In genomic region chr12:54603173-54603814, GRCh38 we compare ENCODE assay signal across 9 cellular contexts. TPM values are rescaled to one million over a fixed set of nuclear protein-coding genes. Genes with fewer than 3 reads are reported as not detected.
DNase-seq lines count a peak whose midpoint lies in the region; ATAC-seq, FAIRE-seq and TF ChIP-seq lines count a peak whose summit lies in the region.
"Had no signal": no experiment of that assay in that cellular context is flagged by ENCODE, and none has a peak within 500 bp of the region (broad histone marks: within the 10 kb centered on the region; RNA-seq: fewer than 3 reads in every experiment).

No MANE protein-coding gene starts in this region.

- H4K20me1 ChIP-seq in DOHH2 (ENCODE audit: control insufficient read depth, insufficient read depth, low read depth, low read length), result no peaks in the 10 kb centered on the region

- H3K27ac ChIP-seq in DOHH2 (ENCODE audit: low read depth, low read length) (no peak overlapping the region), RWPE2 (ENCODE audit: poor library complexity, severe bottlenecking) (no peak overlapping the region), pancreas (no peak overlapping the region)
- H3K27ac ChIP-seq: epithelial cell of prostate had no signal

- peak; percentile 94 for ATAC-seq in GM21390 (IDR thresholded peaks at IDR 0.05; ENCODE audit: unreplicated experiment)
- peak; percentile 92 for ATAC-seq in RWPE2 (ENCODE audit: low read depth)
- ATAC-seq in pancreas, result peak; percentile 89 to 98 (median 95)

- no peaks in the 10 kb centered on the region for H3K9me2 ChIP-seq in DOHH2 (replicated peaks; ENCODE audit: control insufficient read depth, low read length)

- H3K4me2 ChIP-seq in DOHH2 (ENCODE audit: low read length), result no peak overlapping the region

- 16 to 23% methylated on average over 8 of the region's 8 CpGs for WGBS in pancreas, 2 donors

- intact Hi-C loops in pancreas (cut with DNase I), result no loop called here

- DNase-seq in HS-5 (ENCODE audit: low read depth) (peak; percentile 55), RWPE2 (ENCODE audit: low spot score) (no peak), frontal cortex (ENCODE audit: low spot score in 2 of 2) (peak in 1 of 2 donors; percentile 64), pancreas (peak in 3 of 6 donors; percentile 48 to 72 (median 61)), ureter (ENCODE audit: low spot score) (peak; percentile 73)
- DNase-seq in activated T-helper 1 cell treated with anti-CD3 and anti-CD28 coated beads, Interleukin-2, amount 50 U/mL, for 16 hours (ENCODE audit: low read depth in 1 of 2, low spot score in 1 of 2), result peak; percentile 27 to 33

- peak; percentile 73 for FAIRE-seq in frontal cortex (lab: Jason Lieb, UNC)
- peak; percentile 89 for FAIRE-seq in pancreas (lab: Jason Lieb, UNC)

- H3K36me3 ChIP-seq in DOHH2 (ENCODE audit: control insufficient read depth, low read length), result no peaks in the 10 kb centered on the region
- H3K36me3 ChIP-seq in RWPE2 (ENCODE audit: low read depth), result no peaks in the 10 kb centered on the region
- H3K36me3 ChIP-seq in pancreas, result no peaks in the 10 kb centered on the region

- H3K4me3 ChIP-seq in DOHH2 (ENCODE audit: low read length) (no peak overlapping the region), RWPE2 (ENCODE audit: severe bottlenecking) (no peak overlapping the region), pancreas (no peak overlapping the region)

- TF ChIP-seq CTCF in DOHH2 (IDR thresholded peaks at IDR 0.05; ENCODE audit: low read depth, low read length, poor library complexity, severe bottlenecking), result peak; percentile 88
- TF ChIP-seq CTCF in RWPE2 (IDR thresholded peaks at IDR 0.05; ENCODE audit: poor library complexity, severe bottlenecking), result peak; percentile 93
- peak; percentile 53 to 72 (median 62) for TF ChIP-seq CTCF in pancreas (IDR thresholded peaks at IDR 0.05)

- no peaks in the 10 kb centered on the region for H3K79me2 ChIP-seq in DOHH2 (ENCODE audit: control insufficient read depth, low read length)

- no peaks in the 10 kb centered on the region for H3K9me3 ChIP-seq in DOHH2 (ENCODE audit: control insufficient read depth, insufficient read depth, low read length)
- H3K9me3 ChIP-seq in RWPE2 (ENCODE audit: severe bottlenecking), result no peaks in the 10 kb centered on the region
- H3K9me3 ChIP-seq in pancreas, result no peaks in the 10 kb centered on the region

- H3K4me1 ChIP-seq in DOHH2 (ENCODE audit: control insufficient read depth, low read length) (no peaks in the 10 kb centered on the region), RWPE2 (ENCODE audit: insufficient read depth, poor library complexity, severe bottlenecking) (no peaks in the 10 kb centered on the region), pancreas (no peaks in the 10 kb centered on the region)

- no peaks in the 10 kb centered on the region for H3F3A ChIP-seq in DOHH2 (ENCODE audit: control insufficient read depth, insufficient read depth)

- H3K27me3 ChIP-seq in DOHH2 (ENCODE audit: control insufficient read depth, low read length) (peaks cover 15% of the 10 kb centered on the region; the same call in 1 of the 2 replicates), RWPE2 (ENCODE audit: insufficient read depth, poor library complexity, severe bottlenecking) (no peaks in the 10 kb centered on the region), pancreas (no peaks in the 10 kb centered on the region)

RNA-seq across cellular contexts. Expression of gene PPP1R1A, which starts 14.8 kb away (rescaled TPM):
- total RNA-seq in frontal cortex (10.6 TPM), pancreas (10 to 100 TPM in 1 of 6 donors, 1 to 10 TPM in 5; 1.1 to 23.6 (median 6.6) TPM), ureter (1.1 TPM)
- 100 to 1,000 TPM in 1 of 2 donors, 10 to 100 TPM in 1; 27.0 to 127 TPM for polyA plus RNA-seq in pancreas

RNA-seq across cellular contexts. Expression of gene LACRT, which starts 31.4 kb away (rescaled TPM):
- total RNA-seq in frontal cortex (not detected), pancreas (not detected), ureter (not detected)
- polyA plus RNA-seq in pancreas, result not detected

RNA-seq across cellular contexts. Expression of gene DCD, which starts 44.9 kb away (rescaled TPM):
- total RNA-seq in frontal cortex (not detected), pancreas (not detected), ureter (not detected)
- not detected for polyA plus RNA-seq in pancreas

RNA-seq across cellular contexts. Expression of gene PDE1B, which starts 53.9 kb away (rescaled TPM):
- total RNA-seq in frontal cortex (7.3 TPM), pancreas (1 to 10 TPM in 3 of 6 donors, under 1 TPM in 3; 0.16 to 2.0 (median 0.94) TPM), ureter (5.5 TPM)
- polyA plus RNA-seq in pancreas, result 1 to 10 TPM; 2.7 to 4.0 TPM
